Comparison of ENCODE assay signal across 8 cellular contexts in the genomic region with DNA sequence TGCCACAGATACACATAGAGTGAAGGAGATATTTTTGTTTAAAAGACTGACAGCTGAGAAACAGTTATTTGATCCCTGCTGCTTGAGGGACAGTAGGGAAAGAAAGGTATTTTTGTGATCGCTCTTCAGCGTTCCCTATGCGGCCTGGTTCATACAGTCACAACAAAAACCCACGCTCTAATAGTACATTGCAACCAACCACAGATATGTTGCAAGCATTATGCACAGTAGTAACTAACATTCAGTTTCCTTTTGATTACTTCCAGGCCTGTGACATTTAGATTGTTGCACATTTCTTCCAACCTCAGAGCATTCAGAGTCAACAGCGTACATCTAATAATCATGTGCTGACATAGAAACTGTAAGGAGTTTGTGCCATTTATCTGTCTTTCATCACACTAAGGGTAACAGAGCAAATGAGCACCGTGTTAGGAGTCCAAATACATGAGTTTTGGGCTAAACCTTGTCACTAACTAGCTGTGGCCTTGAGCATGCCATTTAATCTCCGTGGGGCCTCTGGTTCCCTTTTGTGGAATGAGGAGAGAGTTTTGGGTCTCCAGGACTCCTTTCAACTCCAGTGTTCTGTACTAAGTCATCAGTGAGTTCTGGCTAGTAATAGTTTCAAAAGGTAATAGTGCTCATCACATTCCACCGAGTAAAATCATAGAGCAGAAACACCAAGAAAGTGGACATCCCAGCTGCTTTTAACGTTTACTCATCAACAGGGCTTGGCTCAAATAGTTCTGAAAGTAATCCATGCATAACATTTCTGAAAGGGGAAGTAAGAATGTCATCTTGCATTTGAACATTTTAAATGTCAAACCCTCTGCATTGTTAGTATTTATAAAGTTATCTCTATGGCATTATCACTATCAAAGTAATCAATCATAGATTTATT.
DNase-seq lines count a peak whose midpoint lies in the region; ATAC-seq and TF ChIP-seq lines count a peak whose summit lies in the region.

No MANE protein-coding gene starts in this region.

- no peak for TF ChIP-seq POLR2A in breast epithelium (IDR thresholded peaks at IDR 0.05)

- H3K36me3 Mint-ChIP-seq in MCF 10A (ENCODE audit: insufficient read depth, unreplicated experiment), result no peaks in the 10 kb centered on the region
- no peaks in the 10 kb centered on the region for H3K36me3 Mint-ChIP-seq in CD8-positive, alpha-beta T cell

- CTCF ChIA-PET in MCF 10A (lab: Yijun Ruan, JAX), result interaction anchor here (1.0 to 1.9 kb wide), 3 partner anchors 75 to 697 kb away, joined by 3 to 8 read pairs (median 3); no protein-coding TSS in a partner anchor
- CTCF ChIA-PET in CD8-positive, alpha-beta T cell (lab: Charles Lee), result no interaction called here

- H3K27me3 Mint-ChIP-seq in MCF 10A (ENCODE audit: insufficient read depth, unreplicated experiment), result no peaks in the 10 kb centered on the region
- no peaks in the 10 kb centered on the region for H3K27me3 Mint-ChIP-seq in CD8-positive, alpha-beta T cell (ENCODE audit: low read depth)

- 58 to 71% (median 62%) methylated on average over 9 of the region's 9 CpGs for WGBS in psoas muscle, 3 donors

- H3K36me3 ChIP-seq in breast epithelium, result no peaks in the 10 kb centered on the region
- H3K36me3 ChIP-seq in psoas muscle (ENCODE audit: insufficient read depth in 1 of 2, low read depth in 1 of 2), result no peaks in the 10 kb centered on the region
- no peaks in the 10 kb centered on the region for H3K36me3 ChIP-seq in CD8-positive, alpha-beta T cell (ENCODE audit: insufficient read depth, low read length)

- H3K27ac ChIP-seq in breast epithelium, result peak overlapping the region in 1 of 2 donors; percentile 48
- H3K27ac ChIP-seq in psoas muscle, result no peak overlapping the region
- H3K27ac ChIP-seq in CD8-positive, alpha-beta T cell (ENCODE audit: low read depth, low read length), result no peak overlapping the region

- peak overlapping the region; percentile 59 for H3K4me3 Mint-ChIP-seq in MCF 10A (ENCODE audit: unreplicated experiment)
- H3K4me3 Mint-ChIP-seq in CD8-positive, alpha-beta T cell, result no peak overlapping the region

- TF ChIP-seq CTCF in MCF 10A (IDR thresholded peaks at IDR 0.05; ENCODE audit: unreplicated experiment) (no peak), breast epithelium (IDR thresholded peaks at IDR 0.05) (no peak), WI38 (IDR thresholded peaks at IDR 0.05; ENCODE audit: low read depth, low read length) (no peak), psoas muscle (IDR thresholded peaks at IDR 0.05) (no peak)
- no peak for TF ChIP-seq CTCF in CD8-positive, alpha-beta T cell (IDR thresholded peaks at IDR 0.05)

- H3K4me1 Mint-ChIP-seq in MCF 10A (ENCODE audit: insufficient read depth, unreplicated experiment), result peaks cover 19% of the 10 kb centered on the region
- no peaks in the 10 kb centered on the region for H3K4me1 Mint-ChIP-seq in CD8-positive, alpha-beta T cell (ENCODE audit: low read depth)

- intact Hi-C loops in MCF 10A (cut with micrococcal nuclease), result loop anchor here (1.0 to 5.0 kb wide), 3 partner anchors 17 to 99 kb away; a partner anchor contains a TSS
- intact Hi-C loops in breast epithelium (cut with DNase I; ENCODE audit: low total_unique reads), result no loop called here
- intact Hi-C loops in psoas muscle (cut with DNase I), result no loop called here
- intact Hi-C loops in CD8-positive, alpha-beta T cell (cut with DNase I, micrococcal nuclease), result no loop called here

- POLR2A ChIA-PET in MCF 10A (lab: Yijun Ruan, JAX), result interaction anchor here (0.7 to 3.4 kb wide), 6 partner anchors 17 to 100 kb away, joined by 3 to 16 read pairs (median 3); no protein-coding TSS in a partner anchor
- POLR2A ChIA-PET in CD8-positive, alpha-beta T cell (lab: Charles Lee), result no interaction called here

- BruUV-seq in MCF 10A (replicated peaks; lab: Mats Ljungman, UMichigan), result TSS peak; percentile 40

- H3K9me3 Mint-ChIP-seq in MCF 10A (ENCODE audit: unreplicated experiment), result no peaks in the 10 kb centered on the region
- no peaks in the 10 kb centered on the region for H3K9me3 Mint-ChIP-seq in CD8-positive, alpha-beta T cell

- no peaks in the 10 kb centered on the region for H3K9me3 ChIP-seq in breast epithelium
- no peaks in the 10 kb centered on the region for H3K9me3 ChIP-seq in psoas muscle
- H3K9me3 ChIP-seq in CD8-positive, alpha-beta T cell (ENCODE audit: low read length), result no peaks in the 10 kb centered on the region

- ATAC-seq in HG03097 (IDR thresholded peaks at IDR 0.05; ENCODE audit: low FRiP score, unreplicated experiment), result peak; percentile 82
- ATAC-seq in psoas muscle, result peak in 3 of 4 donors; percentile 44 to 48 (median 47)
- ATAC-seq in CD8-positive, alpha-beta T cell, result no peak

- H3K27me3 ChIP-seq in breast epithelium, result no peaks in the 10 kb centered on the region
- no peaks in the 10 kb centered on the region for H3K27me3 ChIP-seq in psoas muscle (ENCODE audit: insufficient read depth in 3 of 3, low read length in 2 of 3)
- no peaks in the 10 kb centered on the region for H3K27me3 ChIP-seq in CD8-positive, alpha-beta T cell (ENCODE audit: insufficient read depth, low read length)

- H3K4me1 ChIP-seq in breast epithelium, result no peaks in the 10 kb centered on the region
- no peaks in the 10 kb centered on the region for H3K4me1 ChIP-seq in psoas muscle
- H3K4me1 ChIP-seq in CD8-positive, alpha-beta T cell (ENCODE audit: insufficient read depth, low read length), result no peaks in the 10 kb centered on the region

- H3K27ac Mint-ChIP-seq in MCF 10A (ENCODE audit: low read depth, unreplicated experiment), result peak overlapping the region; percentile 95
- H3K27ac Mint-ChIP-seq in CD8-positive, alpha-beta T cell, result no peak overlapping the region

- H3K4me3 ChIP-seq in breast epithelium (no peak overlapping the region), WI38 (ENCODE audit: low read depth, low read length) (peak overlapping the region; percentile 44), psoas muscle (no peak overlapping the region)
- no peak overlapping the region for H3K4me3 ChIP-seq in CD8-positive, alpha-beta T cell (ENCODE audit: low read depth, low read length)

- peak; percentile 55 for DNase-seq in MCF 10A (ENCODE audit: unreplicated experiment)
- no peak for DNase-seq in breast epithelium (ENCODE audit: low spot score in 2 of 2)
- no peak for DNase-seq in psoas muscle
- DNase-seq in CD8-positive, alpha-beta T cell, result no peak
- no peak for DNase-seq in cerebellar nuclear complex (lab: John Stamatoyannopoulos, UW)
- no peak for DNase-seq in activated naive CD4-positive, alpha-beta T cell treated with Interleukin-2 at 50 U/mL for 16 hours
